In genomic region chr9:125660557-125660956, GRCh38 we compare ENCODE assay signal across 24 cellular contexts.
"Had no signal": no experiment of that assay in that cellular context is flagged by ENCODE, and none has a peak within 500 bp of the region (broad histone marks: within the 10 kb centered on the region; RNA-seq: fewer than 3 reads in every experiment).

No MANE protein-coding gene starts in this region.

- H3K9me3 ChIP-seq: breast epithelium, esophagus squamous epithelium, gastrocnemius medialis, left ventricle myocardium inferior, right lobe of liver, uterus had no signal

- H3K36me3 ChIP-seq: breast epithelium, gastrocnemius medialis, right lobe of liver, uterus had no signal

- H3K27me3 ChIP-seq: breast epithelium, esophagus squamous epithelium, gastrocnemius medialis, hepatocyte, right lobe of liver, uterus had no signal

- H2AFZ ChIP-seq: hepatocyte had no signal

- H3K4me1 ChIP-seq: breast epithelium, esophagus squamous epithelium, right lobe of liver, uterus had no signal

- DNase-seq: activated B cell treated with CpG ODN at 0.5 μM for 24 hours; activated CD4-positive, alpha-beta T cell treated with anti-CD3 and anti-CD28 coated beads, Interleukin-2, amount 50 U/mL, for 4 hours; activated naive CD8-positive, alpha-beta T cell treated with anti-CD3 and anti-CD28 coated beads, Interleukin-2, amount 10 ng/mL, durations not matched to agents 7 days and 5 days; activated T-cell treated with anti-CD3 and anti-CD28 coated beads, Interleukin-2, amount 50 U/mL, for 4 hours; central memory CD4-positive, alpha-beta T cell; endodermal cell; esophagus squamous epithelium; gastrocnemius medialis; islet precursor cell; left ventricle myocardium inferior; right lobe of liver; stimulated activated CD4-positive, alpha-beta T cell treated with anti-CD3 and anti-CD28 coated beads, Interleukin-12 subunit alpha, Interleukin-12 subunit beta, amount 100 ng/mL, for 4 hours; stimulated activated CD4-positive, alpha-beta T cell treated with anti-CD3 and anti-CD28 coated beads, Interleukin-4, amount 100 ng/mL, for 1 hour; T-helper 2 cell; uterus had no signal

- H3K27ac ChIP-seq: breast epithelium, esophagus squamous epithelium, gastrocnemius medialis, hepatocyte, left ventricle myocardium inferior, right lobe of liver, uterus had no signal

- H3K4me3 ChIP-seq: breast epithelium, esophagus squamous epithelium, gastrocnemius medialis, hepatocyte, left ventricle myocardium inferior, lung, right lobe of liver, uterus had no signal

- H3K9me3 Mint-ChIP-seq: activated B cell treated with CpG ODN at 0.5 μM for 24 hours; activated naive CD8-positive, alpha-beta T cell treated with anti-CD3 and anti-CD28 coated beads, Interleukin-2, amount 10 ng/mL, durations not matched to agents 7 days and 5 days; activated T-cell treated with anti-CD3 and anti-CD28 coated beads, Interleukin-2, amount 50 U/mL, for 4 hours; activated T-helper 17 cell treated with anti-CD3 and anti-CD28 coated beads, Interleukin-2, amount 50 U/mL, for 72 hours; dendritic cell treated with granulocyte-macrophage colony-stimulating factor and Interleukin-4, amounts not matched to agents 40 ng/mL and 50 ng/mL, for 4 days; endodermal cell; nephron; stimulated activated effector memory CD8-positive, alpha-beta T cell treated with anti-CD3 and anti-CD28 coated beads, Interleukin-12 subunit alpha, Interleukin-12 subunit beta, amount 100 ng/mL, for 72 hours; stimulated activated naive CD8-positive, alpha-beta T cell treated with anti-CD3 and anti-CD28 coated beads, Interleukin-15, amount 100 ng/mL, for 72 hours; type B pancreatic cell had no signal

- H3K27ac Mint-ChIP-seq: activated B cell treated with CpG ODN at 0.5 μM for 24 hours; activated naive CD8-positive, alpha-beta T cell treated with anti-CD3 and anti-CD28 coated beads, Interleukin-2, amount 10 ng/mL, durations not matched to agents 7 days and 5 days; activated T-helper 17 cell treated with anti-CD3 and anti-CD28 coated beads, Interleukin-2, amount 50 U/mL, for 72 hours; dendritic cell treated with granulocyte-macrophage colony-stimulating factor and Interleukin-4, amounts not matched to agents 40 ng/mL and 50 ng/mL, for 4 days; endodermal cell; nephron; stimulated activated effector memory CD8-positive, alpha-beta T cell treated with anti-CD3 and anti-CD28 coated beads, Interleukin-12 subunit alpha, Interleukin-12 subunit beta, amount 100 ng/mL, for 72 hours; stimulated activated naive CD8-positive, alpha-beta T cell treated with anti-CD3 and anti-CD28 coated beads, Interleukin-15, amount 100 ng/mL, for 72 hours; type B pancreatic cell had no signal

- ATAC-seq: gastrocnemius medialis, right lobe of liver had no signal

- H3K4me2 ChIP-seq: hepatocyte had no signal

- H3K4me3 Mint-ChIP-seq: activated B cell treated with CpG ODN at 0.5 μM for 24 hours; activated naive CD8-positive, alpha-beta T cell treated with anti-CD3 and anti-CD28 coated beads, Interleukin-2, amount 10 ng/mL, durations not matched to agents 7 days and 5 days; activated T-cell treated with anti-CD3 and anti-CD28 coated beads, Interleukin-2, amount 50 U/mL, for 4 hours; activated T-helper 17 cell treated with anti-CD3 and anti-CD28 coated beads, Interleukin-2, amount 50 U/mL, for 72 hours; dendritic cell treated with granulocyte-macrophage colony-stimulating factor and Interleukin-4, amounts not matched to agents 40 ng/mL and 50 ng/mL, for 4 days; endodermal cell; nephron; stimulated activated effector memory CD8-positive, alpha-beta T cell treated with anti-CD3 and anti-CD28 coated beads, Interleukin-12 subunit alpha, Interleukin-12 subunit beta, amount 100 ng/mL, for 72 hours; stimulated activated naive CD8-positive, alpha-beta T cell treated with anti-CD3 and anti-CD28 coated beads, Interleukin-15, amount 100 ng/mL, for 72 hours; type B pancreatic cell had no signal

- H3K27me3 Mint-ChIP-seq: activated B cell treated with CpG ODN at 0.5 μM for 24 hours; activated naive CD8-positive, alpha-beta T cell treated with anti-CD3 and anti-CD28 coated beads, Interleukin-2, amount 10 ng/mL, durations not matched to agents 7 days and 5 days; activated T-helper 17 cell treated with anti-CD3 and anti-CD28 coated beads, Interleukin-2, amount 50 U/mL, for 72 hours; dendritic cell treated with granulocyte-macrophage colony-stimulating factor and Interleukin-4, amounts not matched to agents 40 ng/mL and 50 ng/mL, for 4 days; stimulated activated naive CD8-positive, alpha-beta T cell treated with anti-CD3 and anti-CD28 coated beads, Interleukin-15, amount 100 ng/mL, for 72 hours; type B pancreatic cell had no signal
